31 cellular contexts compared by ENCODE assay signal in genomic region chr14:96802963-96803362, GRCh38.
"Had no signal": no experiment of that assay in that cellular context is flagged by ENCODE, and none has a peak within 500 bp of the region (broad histone marks: within the 10 kb centered on the region; RNA-seq: fewer than 3 reads in every experiment).

No MANE protein-coding gene starts in this region.

- H3K27me3 Mint-ChIP-seq: activated CD4-positive, alpha-beta memory T cell treated with anti-CD3 and anti-CD28 coated beads, Interleukin-2, amount 10 ng/mL, durations not matched to agents 7 days and 5 days; activated CD4-positive, alpha-beta T cell treated with anti-CD3 and anti-CD28 coated beads, Interleukin-2, amount 10 ng/mL, durations not matched to agents 7 days and 5 days; activated naive CD4-positive, alpha-beta T cell treated with anti-CD3 and anti-CD28 coated beads, Interleukin-2, amount 10 ng/mL, durations not matched to agents 7 days and 5 days; activated naive CD8-positive, alpha-beta T cell treated with anti-CD3 and anti-CD28 coated beads, Interleukin-2, amount 10 ng/mL, durations not matched to agents 7 days and 5 days; activated T-cell treated with anti-CD3 and anti-CD28 coated beads, Interleukin-2, amount 50 U/mL, for 24 hours; dendritic cell treated with granulocyte-macrophage colony-stimulating factor and Interleukin-4, amounts not matched to agents 40 ng/mL and 50 ng/mL, for 4 days; effector memory CD8-positive, alpha-beta T cell had no signal

- FAIRE-seq: TTC549 had no signal

- H3K36me3 Mint-ChIP-seq: WTC11 had no signal

- H3K9me3 Mint-ChIP-seq: activated CD4-positive, alpha-beta memory T cell treated with anti-CD3 and anti-CD28 coated beads, Interleukin-2, amount 10 ng/mL, durations not matched to agents 7 days and 5 days; activated CD4-positive, alpha-beta T cell treated with anti-CD3 and anti-CD28 coated beads, Interleukin-2, amount 10 ng/mL, durations not matched to agents 7 days and 5 days; activated naive CD4-positive, alpha-beta T cell treated with anti-CD3 and anti-CD28 coated beads, Interleukin-2, amount 10 ng/mL, durations not matched to agents 7 days and 5 days; activated naive CD4-positive, alpha-beta T cell treated with anti-CD3 and anti-CD28 coated beads, Interleukin-2, amount 50 U/mL, for 72 hours; activated naive CD8-positive, alpha-beta T cell treated with anti-CD3 and anti-CD28 coated beads, Interleukin-2, amount 10 ng/mL, durations not matched to agents 7 days and 5 days; activated T-cell treated with anti-CD3 and anti-CD28 coated beads, Interleukin-2, amount 50 U/mL, for 24 hours; activated T-cell treated with anti-CD3 and anti-CD28 coated beads, Interleukin-2, amount 50 U/mL, for 72 hours; brain; dendritic cell treated with granulocyte-macrophage colony-stimulating factor and Interleukin-4, amounts not matched to agents 40 ng/mL and 50 ng/mL, for 4 days; effector memory CD8-positive, alpha-beta T cell; WTC11 had no signal

- H3K27ac Mint-ChIP-seq: activated CD4-positive, alpha-beta T cell treated with anti-CD3 and anti-CD28 coated beads, Interleukin-2, amount 10 ng/mL, durations not matched to agents 7 days and 5 days; activated naive CD4-positive, alpha-beta T cell treated with anti-CD3 and anti-CD28 coated beads, Interleukin-2, amount 10 ng/mL, durations not matched to agents 7 days and 5 days; activated naive CD4-positive, alpha-beta T cell treated with anti-CD3 and anti-CD28 coated beads, Interleukin-2, amount 50 U/mL, for 72 hours; activated naive CD8-positive, alpha-beta T cell treated with anti-CD3 and anti-CD28 coated beads, Interleukin-2, amount 10 ng/mL, durations not matched to agents 7 days and 5 days; activated T-cell treated with anti-CD3 and anti-CD28 coated beads, Interleukin-2, amount 50 U/mL, for 24 hours; activated T-cell treated with anti-CD3 and anti-CD28 coated beads, Interleukin-2, amount 50 U/mL, for 72 hours; dendritic cell treated with granulocyte-macrophage colony-stimulating factor and Interleukin-4, amounts not matched to agents 40 ng/mL and 50 ng/mL, for 4 days; WTC11 had no signal

- ATAC-seq: activated naive CD4-positive, alpha-beta T cell treated with anti-CD3 and anti-CD28 coated beads, Interleukin-2, amount 50 U/mL, for 72 hours; activated T-cell treated with anti-CD3 and anti-CD28 coated beads, Interleukin-2, amount 50 U/mL, for 72 hours; effector memory CD8-positive, alpha-beta T cell; gastroesophageal sphincter; WTC11 had no signal

- H3K36me3 ChIP-seq: ascending aorta, breast epithelium, cardiac muscle cell, colonic mucosa, esophagus squamous epithelium, gastroesophageal sphincter had no signal

- H3K9me3 ChIP-seq: ascending aorta, breast epithelium, colonic mucosa, esophagus squamous epithelium, gastroesophageal sphincter had no signal

- H3K27ac ChIP-seq: ascending aorta, breast epithelium, cardiac muscle cell, colonic mucosa, esophagus squamous epithelium, gastroesophageal sphincter, VCaP had no signal

- H3K4me1 ChIP-seq: colonic mucosa had no signal

- DNase-seq: activated CD4-positive, alpha-beta memory T cell treated with anti-CD3 and anti-CD28 coated beads, Interleukin-2, amount 10 ng/mL, durations not matched to agents 7 days and 5 days; activated CD4-positive, alpha-beta T cell treated with anti-CD3 and anti-CD28 coated beads for 1 hour; activated CD4-positive, alpha-beta T cell treated with anti-CD3 and anti-CD28 coated beads for 4 hours; activated CD4-positive, alpha-beta T cell treated with anti-CD3 and anti-CD28 coated beads, Interleukin-2, amount 10 ng/mL, durations not matched to agents 7 days and 5 days; activated CD4-positive, alpha-beta T cell treated with anti-CD3 and anti-CD28 coated beads, Interleukin-2, amount 50 U/mL, for 4 hours; activated CD8-positive, alpha-beta memory T cell treated with anti-CD3 and anti-CD28 coated beads, Interleukin-2, amount 50 U/mL, for 48 hours; activated gamma-delta T cell; activated naive CD4-positive, alpha-beta T cell; activated naive CD4-positive, alpha-beta T cell treated with anti-CD3 and anti-CD28 coated beads, Interleukin-2, amount 10 ng/mL, durations not matched to agents 7 days and 5 days; activated naive CD8-positive, alpha-beta T cell treated with anti-CD3 and anti-CD28 coated beads, Interleukin-2, amount 10 ng/mL, durations not matched to agents 7 days and 5 days; activated T-cell treated with anti-CD3 and anti-CD28 coated beads for 4 hours; activated T-cell treated with anti-CD3 and anti-CD28 coated beads, Interleukin-2, amount 50 U/mL, for 24 hours; activated T-cell treated with anti-CD3 and anti-CD28 coated beads, Interleukin-2, amount 50 U/mL, for 72 hours; central memory CD4-positive, alpha-beta T cell; cerebellar nuclear complex; colonic mucosa; effector CD4-positive, alpha-beta T cell; effector memory CD8-positive, alpha-beta T cell; esophagus squamous epithelium; foreskin melanocyte; T-helper 2 cell had no signal

- H3K4me3 Mint-ChIP-seq: activated CD4-positive, alpha-beta memory T cell treated with anti-CD3 and anti-CD28 coated beads, Interleukin-2, amount 10 ng/mL, durations not matched to agents 7 days and 5 days; activated CD4-positive, alpha-beta T cell treated with anti-CD3 and anti-CD28 coated beads, Interleukin-2, amount 10 ng/mL, durations not matched to agents 7 days and 5 days; activated naive CD4-positive, alpha-beta T cell treated with anti-CD3 and anti-CD28 coated beads, Interleukin-2, amount 10 ng/mL, durations not matched to agents 7 days and 5 days; activated T-cell treated with anti-CD3 and anti-CD28 coated beads, Interleukin-2, amount 50 U/mL, for 24 hours; dendritic cell treated with granulocyte-macrophage colony-stimulating factor and Interleukin-4, amounts not matched to agents 40 ng/mL and 50 ng/mL, for 4 days; effector memory CD8-positive, alpha-beta T cell; WTC11 had no signal

- H3K4me3 ChIP-seq: ascending aorta, breast epithelium, cardiac muscle cell, colonic mucosa, esophagus squamous epithelium, gastroesophageal sphincter had no signal

- H3K27me3 ChIP-seq: ascending aorta, breast epithelium, cardiac muscle cell, colonic mucosa, esophagus squamous epithelium, gastroesophageal sphincter had no signal
